In the genomic region with DNA sequence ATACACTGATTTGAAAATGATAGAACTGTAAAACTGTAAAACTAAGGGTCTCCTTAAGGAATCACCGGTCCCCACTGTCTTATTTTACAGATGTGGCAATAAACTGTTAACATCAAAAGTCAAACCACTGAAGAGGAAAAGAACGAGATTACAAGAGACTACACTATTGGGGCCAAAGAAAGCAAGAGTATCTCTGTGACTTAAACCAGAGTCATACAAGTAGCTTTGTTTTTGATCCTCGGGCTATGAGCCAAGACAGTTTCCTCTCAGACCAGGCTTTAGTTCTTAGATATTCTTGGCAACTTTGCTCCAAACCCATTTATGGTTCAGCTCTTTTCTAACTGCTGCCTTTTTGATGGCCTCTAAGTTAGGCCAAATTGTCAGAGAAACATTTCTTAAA, we compare ENCODE assay signal across 9 cellular contexts.
DNase-seq lines count a peak whose midpoint lies in the region; ATAC-seq, FAIRE-seq and TF ChIP-seq lines count a peak whose summit lies in the region.
"Had no signal": no experiment of that assay in that cellular context is flagged by ENCODE, and none has a peak within 500 bp of the region (broad histone marks: within the 10 kb centered on the region; RNA-seq: fewer than 3 reads in every experiment).

No MANE protein-coding gene starts in this region.

- H3K4me3 ChIP-seq in SK-N-MC = no peak overlapping the region

- H3K27ac ChIP-seq in SK-N-MC (no peak overlapping the region), foreskin keratinocyte (no peak overlapping the region)

- H3K27me3 Mint-ChIP-seq in T-helper 2 cell treated with Interferon-gamma antibody and Interleukin-4, amounts not matched to agents 5 μg/mL and 100 μg/mL, for 36 hours (ENCODE audit: low read depth) = no peaks in the 10 kb centered on the region

- TF ChIP-seq POLR2A in GM12891 (IDR thresholded peaks at IDR 0.05; ENCODE audit: low read depth, low read length) = no peak

- no peak overlapping the region for H3K4me3 Mint-ChIP-seq in T-helper 2 cell treated with Interferon-gamma antibody and Interleukin-4, amounts not matched to agents 5 μg/mL and 100 μg/mL, for 36 hours

- FAIRE-seq in GM12891 (lab: Jason Lieb, UNC) = no peak

- no peaks in the 10 kb centered on the region for H3K9me3 Mint-ChIP-seq in T-helper 2 cell treated with Interferon-gamma antibody and Interleukin-4, amounts not matched to agents 5 μg/mL and 100 μg/mL, for 36 hours

- H3K36me3 Mint-ChIP-seq in T-helper 2 cell treated with Interferon-gamma antibody and Interleukin-4, amounts not matched to agents 5 μg/mL and 100 μg/mL, for 36 hours (ENCODE audit: low read depth) = no peaks in the 10 kb centered on the region

- no peak for TF ChIP-seq CTCF in foreskin keratinocyte (conservative IDR thresholded peaks at IDR 0.05)

- H3K27ac Mint-ChIP-seq in T-helper 2 cell treated with Interferon-gamma antibody and Interleukin-4, amounts not matched to agents 5 μg/mL and 100 μg/mL, for 36 hours = no peak overlapping the region

- peak; percentile 56 for DNase-seq in GM04503 (ENCODE audit: low read depth)
- DNase-seq in SK-N-MC (ENCODE audit: low read depth, low spot score) = no peak
- DNase-seq in foreskin keratinocyte = peak; percentile 6 to 33
- peak; percentile 14 for DNase-seq in putamen (ENCODE audit: low spot score)
- DNase-seq in T-helper 2 cell treated with Interferon-gamma antibody and Interleukin-4, amounts not matched to agents 5 μg/mL and 100 μg/mL, for 36 hours (ENCODE audit: low spot score) = no peak
- DNase-seq in GM12891 (ENCODE audit: insufficient read length, low spot score) = no peak
- DNase-seq: NCI-H2029 had no signal

- H3K4me1 ChIP-seq in foreskin keratinocyte = peaks cover 40% of the 10 kb centered on the region

- H3K36me3 ChIP-seq in SK-N-MC (ENCODE audit: insufficient read depth, low read length) = no peaks in the 10 kb centered on the region

- H3K9ac ChIP-seq in SK-N-MC (ENCODE audit: insufficient read length) = peak overlapping the region; percentile 1

- ATAC-seq in foreskin keratinocyte (no peak), GM19328 (IDR thresholded peaks at IDR 0.05; ENCODE audit: unreplicated experiment) (no peak), HG02938 (IDR thresholded peaks at IDR 0.05; ENCODE audit: unreplicated experiment) (no peak)

- peaks cover 21% of the 10 kb centered on the region for H3K4me1 Mint-ChIP-seq in T-helper 2 cell treated with Interferon-gamma antibody and Interleukin-4, amounts not matched to agents 5 μg/mL and 100 μg/mL, for 36 hours (ENCODE audit: low read depth)

- H3K27me3 ChIP-seq in foreskin keratinocyte = no peaks in the 10 kb centered on the region

- no peaks in the 10 kb centered on the region for H3K9me3 ChIP-seq in SK-N-MC (ENCODE audit: low read depth, low read length)

TF ChIP-seq in GM12891, 5 proteins besides CTCF, POLR2A, EP300 and RAD21:
- TF ChIP-seq POLR2AphosphoS5 (IDR thresholded peaks at IDR 0.05; ENCODE audit: low read depth, low read length) (no peak), SPI1 (IDR thresholded peaks at IDR 0.05; ENCODE audit: low read depth, low read length) (no peak), PAX5 (IDR thresholded peaks at IDR 0.05; ENCODE audit: insufficient read depth, low read length, severe bottlenecking) (no peak), TAF1 (IDR thresholded peaks at IDR 0.05; ENCODE audit: low read depth, low read length) (no peak), POU2F2 (IDR thresholded peaks at IDR 0.05; ENCODE audit: low read depth, low read length) (no peak)

Comparison
In these comparisons a context has a peak if more than half of its experiments do, and no peak if none do; other contexts are left out.
1. DNase-seq: peak in GM04503 (single experiment), foreskin keratinocyte (2 of 2) and putamen (single experiment); none in SK-N-MC (single experiment), T-helper 2 cell treated with Interferon-gamma antibody and Interleukin-4, amounts not matched to agents 5 μg/mL and 100 μg/mL, for 36 hours (single experiment) and GM12891 (single experiment).